Comparison of ENCODE assay signal across 1 cellular context in the genomic region with DNA sequence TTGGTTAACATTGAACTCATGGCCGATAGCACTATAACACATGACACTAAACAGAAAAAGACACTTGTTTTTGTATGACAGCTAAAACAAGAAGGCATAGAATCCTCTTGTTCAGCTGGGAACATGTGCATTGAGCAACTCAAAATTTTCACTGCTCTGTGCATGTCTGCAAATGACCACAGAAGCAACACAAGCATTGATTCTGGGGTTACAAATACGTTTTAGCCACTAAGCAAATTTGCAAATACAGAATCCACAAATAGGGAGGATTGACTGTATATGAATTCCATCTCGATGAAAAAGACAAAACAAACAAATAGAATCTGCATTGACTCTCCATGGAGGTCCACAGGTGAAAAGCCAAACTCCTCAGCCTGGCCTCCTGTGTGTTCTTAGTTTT.
TF ChIP-seq lines count a peak whose summit lies in the region.

No MANE protein-coding gene starts in this region.

TF ChIP-seq in K562, 482 proteins besides CTCF, POLR2A, EP300 and RAD21 (continued from another document):
- TF ChIP-seq, protein P1, sequence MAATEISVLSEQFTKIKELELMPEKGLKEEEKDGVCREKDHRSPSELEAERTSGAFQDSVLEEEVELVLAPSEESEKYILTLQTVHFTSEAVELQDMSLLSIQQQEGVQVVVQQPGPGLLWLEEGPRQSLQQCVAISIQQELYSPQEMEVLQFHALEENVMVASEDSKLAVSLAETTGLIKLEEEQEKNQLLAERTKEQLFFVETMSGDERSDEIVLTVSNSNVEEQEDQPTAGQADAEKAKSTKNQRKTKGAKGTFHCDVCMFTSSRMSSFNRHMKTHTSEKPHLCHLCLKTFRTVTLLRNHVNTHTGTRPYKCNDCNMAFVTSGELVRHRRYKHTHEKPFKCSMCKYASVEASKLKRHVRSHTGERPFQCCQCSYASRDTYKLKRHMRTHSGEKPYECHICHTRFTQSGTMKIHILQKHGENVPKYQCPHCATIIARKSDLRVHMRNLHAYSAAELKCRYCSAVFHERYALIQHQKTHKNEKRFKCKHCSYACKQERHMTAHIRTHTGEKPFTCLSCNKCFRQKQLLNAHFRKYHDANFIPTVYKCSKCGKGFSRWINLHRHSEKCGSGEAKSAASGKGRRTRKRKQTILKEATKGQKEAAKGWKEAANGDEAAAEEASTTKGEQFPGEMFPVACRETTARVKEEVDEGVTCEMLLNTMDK (IDR thresholded peaks at IDR 0.05; ENCODE audit: borderline replicate concordance, insufficient read depth, low read depth, low read length, poor library complexity, severe bottlenecking), result no peak
- TF ChIP-seq, protein P2, sequence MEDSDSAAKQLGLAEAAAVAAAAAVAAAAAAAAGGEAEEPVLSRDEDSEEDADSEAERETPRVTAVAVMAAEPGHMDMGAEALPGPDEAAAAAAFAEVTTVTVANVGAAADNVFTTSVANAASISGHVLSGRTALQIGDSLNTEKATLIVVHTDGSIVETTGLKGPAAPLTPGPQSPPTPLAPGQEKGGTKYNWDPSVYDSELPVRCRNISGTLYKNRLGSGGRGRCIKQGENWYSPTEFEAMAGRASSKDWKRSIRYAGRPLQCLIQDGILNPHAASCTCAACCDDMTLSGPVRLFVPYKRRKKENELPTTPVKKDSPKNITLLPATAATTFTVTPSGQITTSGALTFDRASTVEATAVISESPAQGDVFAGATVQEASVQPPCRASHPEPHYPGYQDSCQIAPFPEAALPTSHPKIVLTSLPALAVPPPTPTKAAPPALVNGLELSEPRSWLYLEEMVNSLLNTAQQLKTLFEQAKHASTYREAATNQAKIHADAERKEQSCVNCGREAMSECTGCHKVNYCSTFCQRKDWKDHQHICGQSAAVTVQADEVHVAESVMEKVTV (CRISPR knock-in tag; IDR thresholded peaks at IDR 0.05), result no peak
- TF ChIP-seq XRCC3 (IDR thresholded peaks at IDR 0.05), result no peak
- no peak for TF ChIP-seq SUPT5H (IDR thresholded peaks at IDR 0.05)
